In genomic region chr3:48015451-48016182, GRCh38 we compare ENCODE assay signal across 10 cellular contexts. TPM values are rescaled to one million over a fixed set of nuclear protein-coding genes. Genes with fewer than 3 reads are reported as not detected.
DNase-seq lines count a peak whose midpoint lies in the region; FAIRE-seq and TF ChIP-seq lines count a peak whose summit lies in the region.
"Had no signal": no experiment of that assay in that cellular context is flagged by ENCODE, and none has a peak within 500 bp of the region (broad histone marks: within the 10 kb centered on the region; RNA-seq: fewer than 3 reads in every experiment).

No MANE protein-coding gene starts in this region.

- no peak for FAIRE-seq in urothelium cell line (lab: Jason Lieb, UNC)
- FAIRE-seq: endometrium had no signal

- no peak overlapping the region for H3K4me3 Mint-ChIP-seq in activated T-cell treated with anti-CD3 and anti-CD28 coated beads, Interleukin-2, amount 50 U/mL, for 24 hours
- H3K4me3 Mint-ChIP-seq in type B pancreatic cell = peak overlapping the region; percentile 32

- TF ChIP-seq CTCF in choroid plexus epithelial cell (conservative IDR thresholded peaks at IDR 0.05; ENCODE audit: low read depth, low read length) (no peak), type B pancreatic cell (conservative IDR thresholded peaks at IDR 0.05) (no peak)

- peak overlapping the region; percentile 4 for H3K27ac Mint-ChIP-seq in activated T-cell treated with anti-CD3 and anti-CD28 coated beads, Interleukin-2, amount 50 U/mL, for 24 hours
- peak overlapping the region; percentile 16 for H3K27ac Mint-ChIP-seq in type B pancreatic cell

- no peak overlapping the region for H3K4me3 ChIP-seq in choroid plexus epithelial cell (ENCODE audit: low read depth, low read length)

- H3K4me1 Mint-ChIP-seq in activated T-cell treated with anti-CD3 and anti-CD28 coated beads, Interleukin-2, amount 50 U/mL, for 24 hours (ENCODE audit: low read depth) = peaks cover 47% of the 10 kb centered on the region
- peaks cover 44% of the 10 kb centered on the region for H3K4me1 Mint-ChIP-seq in type B pancreatic cell (ENCODE audit: unreplicated experiment)

- no peaks in the 10 kb centered on the region for H3K9me3 Mint-ChIP-seq in activated T-cell treated with anti-CD3 and anti-CD28 coated beads, Interleukin-2, amount 50 U/mL, for 24 hours
- H3K9me3 Mint-ChIP-seq in type B pancreatic cell = no peaks in the 10 kb centered on the region

- DNase-seq in activated T-cell treated with anti-CD3 and anti-CD28 coated beads, Interleukin-2, amount 50 U/mL, for 24 hours = no peak
- no peak for DNase-seq in activated T-cell treated with anti-CD3 and anti-CD28 coated beads for 4 hours
- peak; percentile 66 for DNase-seq in choroid plexus epithelial cell (ENCODE audit: low read depth)
- DNase-seq in midbrain (lab: John Stamatoyannopoulos, UW) = peak; percentile 23
- DNase-seq in type B pancreatic cell (ENCODE audit: extremely low spot score, unreplicated experiment) = no peak
- no peak for DNase-seq in H4 (ENCODE audit: low spot score)
- no peak for DNase-seq in urothelium cell line (ENCODE audit: low spot score)
- no peak for DNase-seq in nucleus accumbens (lab: John Stamatoyannopoulos, UW)
- DNase-seq: SHP77 had no signal

- peaks cover 7% of the 10 kb centered on the region for H3K36me3 Mint-ChIP-seq in activated T-cell treated with anti-CD3 and anti-CD28 coated beads, Interleukin-2, amount 50 U/mL, for 24 hours (ENCODE audit: low read depth)
- peaks cover 8% of the 10 kb centered on the region for H3K36me3 Mint-ChIP-seq in type B pancreatic cell

- H3K27me3 Mint-ChIP-seq in activated T-cell treated with anti-CD3 and anti-CD28 coated beads, Interleukin-2, amount 50 U/mL, for 24 hours = no peaks in the 10 kb centered on the region
- no peaks in the 10 kb centered on the region for H3K27me3 Mint-ChIP-seq in type B pancreatic cell

RNA-seq across cellular contexts. Expression of gene MAP4, which starts 0.6 kb away (rescaled TPM):
- 96.8 and 120 TPM in 2 replicates for total RNA-seq in type B pancreatic cell (ENCODE audit: low replicate concordance)
- 35.8 and 40.8 TPM in 2 replicates for total RNA-seq in H4 (2014; rRNA removed; shearing (Covaris generic))

Comparison
In these comparisons a context has a peak if more than half of its experiments do, and no peak if none do; other contexts are left out.
1. DNase-seq: peak in choroid plexus epithelial cell (single experiment) and midbrain (single experiment); none in activated T-cell treated with anti-CD3 and anti-CD28 coated beads, Interleukin-2, amount 50 U/mL, for 24 hours (single experiment), activated T-cell treated with anti-CD3 and anti-CD28 coated beads for 4 hours (single experiment), type B pancreatic cell (single experiment), H4 (single experiment), urothelium cell line (single experiment) and nucleus accumbens (0 of 56).